ENCODE assay signal across 8 cellular contexts in genomic region chr17:4788807-4789700, GRCh38. TPM values are rescaled to one million over a fixed set of nuclear protein-coding genes. Genes with fewer than 3 reads are reported as not detected.
A peak's percentile ranks its signal among the peaks of the same experiment; 100 is the strongest.
DNase-seq lines count a peak whose midpoint lies in the region; FAIRE-seq and TF ChIP-seq lines count a peak whose summit lies in the region.

TSS of gene GLTPD2 (plus strand) at chr17:4788964. CDS start at chr17:4789012, 48 bp downstream.

- no peak within 1 kb of the TSS for H4K5ac ChIP-seq in H1 (ENCODE audit: insufficient read length, low read depth, low read length)

- no peak for TF ChIP-seq EP300 in H1 (IDR thresholded peaks at IDR 0.05; ENCODE audit: borderline replicate concordance in 1 of 2, low read depth in 2 of 2, low read length in 2 of 2)
- no peak for TF ChIP-seq EP300 in neural cell (conservative IDR thresholded peaks at IDR 0.05; ENCODE audit: poor library complexity, severe bottlenecking)

- no peak within 1 kb of the TSS for H3K56ac ChIP-seq in H1 (replicated peaks; ENCODE audit: insufficient read length, low read depth, low read length)

- peaks cover 3 to 30% (median 17%) of the 10 kb centered on the region in 4 experiments for H3K27me3 ChIP-seq in H1 (replicated peaks in 1 of 4; ENCODE audit: control insufficient read depth in 3 of 4, extremely low read depth in 1 of 4, insufficient read depth in 3 of 4, low read length in 3 of 4)
- no peaks in the 10 kb centered on the region for H3K27me3 ChIP-seq in neural cell (ENCODE audit: insufficient read depth, low read depth, low read length)

- H3K9me2 ChIP-seq in neural cell (ENCODE audit: insufficient read depth, low read length), result no peaks in the 10 kb centered on the region

- H3K4ac ChIP-seq in H1 (replicated peaks; ENCODE audit: insufficient read length, low read depth, low read length), result peak within 1 kb of the TSS; percentile 85

- no peak within 1 kb of the TSS for H3K23ac ChIP-seq in H1 (ENCODE audit: insufficient read length)

- H4K20me1 ChIP-seq in H1 (replicated peaks in 1 of 2; ENCODE audit: control insufficient read depth in 1 of 2, insufficient read depth in 2 of 2, low read length in 2 of 2) (peaks cover 0 to 2% of the 10 kb centered on the region in 2 experiments), neural cell (ENCODE audit: insufficient read depth) (no peaks in the 10 kb centered on the region)

- peaks cover 17% of the 10 kb centered on the region for H3K23me2 ChIP-seq in H1 (ENCODE audit: low read depth, low read length)

- no peak for TF ChIP-seq POLR2A in H1 (IDR thresholded peaks at IDR 0.05; ENCODE audit: control extremely low read depth in 1 of 2, low read depth in 2 of 2, low read length in 2 of 2)

- H4K8ac ChIP-seq in H1 (ENCODE audit: extremely low read depth, insufficient read depth, low read length), result peak within 1 kb of the TSS; percentile 89

- 7% methylated on average over 53 of the region's 62 CpGs; no CpG with 5 or more reads in 1 of the 2 experiments for WGBS in H1 (ENCODE audit: extremely low coverage in 1 of 2, insufficient coverage in 1 of 2, insufficient read length in 1 of 2, insufficient replicate concordance in 2 of 2, low coverage in 1 of 2, low lambda C conversion rate in 2 of 2, missing lambda C conversion rate in 1 of 2), 2 experiments

- POLR2A ChIA-PET in H1 (lab: Charles Lee; ENCODE audit: partially characterized antibody), result interaction anchor here (0.8 to 3.1 kb wide), 13 partner anchors 14 to 151 kb away, joined by 3 to 15 read pairs (median 4); partner anchors contain the start of genes PLD2, RNF167 and SLC25A11

- H3K9ac ChIP-seq in H1 (replicated peaks in 1 of 4; ENCODE audit: extremely low read depth in 1 of 4, low read depth in 3 of 4, low read length in 3 of 4) (peak within 1 kb of the TSS in 3 of 4 experiments; percentile 25 to 60 (median 36); a peak in 5 of 7 replicates), neural cell (ENCODE audit: low read length) (peak within 1 kb of the TSS; percentile 88)

- no peaks in the 10 kb centered on the region for H3K79me1 ChIP-seq in H1 (ENCODE audit: low read depth, low read length)

- H3K9me3 ChIP-seq in H1 (ENCODE audit: insufficient read depth in 2 of 2, low read depth in 1 of 2, low read length in 1 of 2) (no peaks in the 10 kb centered on the region), neural cell (ENCODE audit: low read length) (no peaks in the 10 kb centered on the region)

- H3K27ac ChIP-seq in H1 (ENCODE audit: low read depth, low read length), result no peak within 1 kb of the TSS
- H3K27ac ChIP-seq in neural cell (ENCODE audit: low read length), result peak within 1 kb of the TSS; percentile 88

- H2BK12ac ChIP-seq in H1 (ENCODE audit: low read depth, low read length), result 0 out of 2 replicates have a peak within 1 kb of the TSS, but pooled peaks have one; percentile 9

- no peak within 1 kb of the TSS for H3K14ac ChIP-seq in H1 (ENCODE audit: insufficient read length)

- no peak within 1 kb of the TSS for H2BK5ac ChIP-seq in H1 (ENCODE audit: low read depth, low read length)

- H3K79me2 ChIP-seq in H1 (ENCODE audit: control insufficient read depth in 1 of 2, insufficient read depth in 2 of 2, low read length in 2 of 2), result no peaks in the 10 kb centered on the region
- no peaks in the 10 kb centered on the region for H3K79me2 ChIP-seq in neural cell (replicated peaks; ENCODE audit: insufficient read depth, low read length)

- no peak within 1 kb of the TSS for H2BK20ac ChIP-seq in H1 (ENCODE audit: low read length)

- no peak for TF ChIP-seq CTCF in H1 (IDR thresholded peaks at IDR 0.05; ENCODE audit: control extremely low read depth in 1 of 3, insufficient read depth in 1 of 3, low read depth in 1 of 3, low read length in 3 of 3)
- TF ChIP-seq CTCF in neural cell (IDR thresholded peaks at IDR 0.05; ENCODE audit: poor library complexity, severe bottlenecking), result no peak

- FAIRE-seq in H1 (lab: Jason Lieb, UNC), result no peak

- no peak within 1 kb of the TSS; the same call in 1 of the 2 replicates for H2BK15ac ChIP-seq in H1 (ENCODE audit: low read length)

- peaks cover 9% of the 10 kb centered on the region for H3F3A ChIP-seq in neural cell (ENCODE audit: insufficient read depth, low read length, poor library complexity, severe bottlenecking)

- H2AFZ ChIP-seq in H1 (ENCODE audit: low read length) (peak within 1 kb of the TSS; percentile 23; the same call in 1 of the 2 replicates), neural cell (ENCODE audit: low read depth, low read length) (peak within 1 kb of the TSS; percentile 11)

- CTCF ChIA-PET in H1 (lab: Charles Lee; ENCODE audit: partially characterized antibody), result interaction anchor here (0.8 to 4.8 kb wide), 26 partner anchors 10 to 226 kb away, joined by 3 to 27 read pairs (median 4); partner anchors contain the start of genes PLD2 and TM4SF5

- DNase-seq in DMS79 treated with DMSO at 0.1 percent for 48 hours (lab: John Stamatoyannopoulos, UW) (peak; percentile 19), DMS79 (lab: John Stamatoyannopoulos, UW) (no peak), NCI-H69 (lab: John Stamatoyannopoulos, UW) (peak; percentile 45), H1 (ENCODE audit: low read depth in 1 of 2, low spot score in 2 of 2) (peak in 1 of 2 experiments; percentile 64), germinal center (ENCODE audit: low spot score) (no peak), pons (ENCODE audit: low spot score) (no peak)
- DNase-seq in activated CD4-positive, CD25-positive, alpha-beta regulatory T cell treated with anti-CD3 and anti-CD28 coated beads, Interleukin-2, amount 50 U/mL, for 72 hours, result no peak

- H3K36me3 ChIP-seq in H1 (ENCODE audit: control insufficient read depth in 2 of 4, insufficient read depth in 4 of 4, low read length in 3 of 4) (no peaks in the 10 kb centered on the region), neural cell (ENCODE audit: insufficient read depth, low read length) (no peaks in the 10 kb centered on the region)

- peaks cover 0 to 15% (median 8%) of the 10 kb centered on the region in 4 experiments; a peak in 5 of 7 replicates for H3K4me1 ChIP-seq in H1 (replicated peaks in 1 of 4; ENCODE audit: control insufficient read depth in 3 of 4, insufficient read depth in 4 of 4, low read length in 3 of 4)

- H2AK5ac ChIP-seq in H1 (ENCODE audit: low read depth, low read length), result no peak within 1 kb of the TSS

- H4K91ac ChIP-seq in H1 (replicated peaks; ENCODE audit: insufficient read length, low read length), result peak within 1 kb of the TSS; percentile 61

- H2BK120ac ChIP-seq in H1 (replicated peaks; ENCODE audit: low read depth, low read length), result no peak within 1 kb of the TSS

- H3K4me2 ChIP-seq in H1 (ENCODE audit: insufficient read depth in 1 of 2, low read depth in 2 of 2, low read length in 2 of 2) (peak within 1 kb of the TSS; percentile 70 to 98), neural cell (ENCODE audit: low read length) (peak within 1 kb of the TSS; percentile 78)

- peak within 1 kb of the TSS; percentile 46 to 74 (median 66) for H3K4me3 ChIP-seq in H1 (ENCODE audit: extremely low read depth in 1 of 4, insufficient read depth in 2 of 4, low read depth in 3 of 4, low read length in 4 of 4)
- peak within 1 kb of the TSS; percentile 79 for H3K4me3 ChIP-seq in neural cell (ENCODE audit: low read length)

- TF ChIP-seq RAD21 in H1 (IDR thresholded peaks at IDR 0.05 in 1 of 2, conservative IDR thresholded peaks at IDR 0.05 in 1 of 2; ENCODE audit: low read depth in 2 of 2, low read length in 2 of 2) (no peak), neural cell (conservative IDR thresholded peaks at IDR 0.05) (no peak)

- H3K18ac ChIP-seq in H1 (ENCODE audit: extremely low read depth, low read length), result peak within 1 kb of the TSS; percentile 78

TF ChIP-seq in H1, 55 proteins besides CTCF, POLR2A, EP300 and RAD21 (continues in another document):
- TF ChIP-seq EZH2 (IDR thresholded peaks at IDR 0.05; ENCODE audit: low read depth, low read length, severe bottlenecking) (peak; percentile 74), HDAC2 (IDR thresholded peaks at IDR 0.05; ENCODE audit: borderline replicate concordance in 1 of 2, low read depth in 2 of 2, low read length in 2 of 2) (0 out of 4 replicates have a peak, but pooled peaks of 1 of the 2 experiments have one; percentile 5), BRCA1 (IDR thresholded peaks at IDR 0.05; ENCODE audit: low read depth, low read length) (no peak), BACH1 (IDR thresholded peaks at IDR 0.05; ENCODE audit: low read length) (no peak), SRF (IDR thresholded peaks at IDR 0.05; ENCODE audit: low read depth, low read length) (no peak), CTBP2 (IDR thresholded peaks at IDR 0.05; ENCODE audit: borderline replicate concordance, insufficient read depth, insufficient read length, low read length) (no peak), TAF1 (IDR thresholded peaks at IDR 0.05; ENCODE audit: low read depth, low read length) (no peak), POLR2AphosphoS5 (IDR thresholded peaks at IDR 0.05; ENCODE audit: low read depth, low read length) (no peak), JUND (IDR thresholded peaks at IDR 0.05; ENCODE audit: low read length) (no peak)

TF ChIP-seq in neural cell, 6 proteins besides CTCF, POLR2A, EP300 and RAD21:
- TF ChIP-seq TAF1 (IDR thresholded peaks at IDR 0.05; ENCODE audit: low read depth), result no peak
- TF ChIP-seq POLR2AphosphoS5 (IDR thresholded peaks at IDR 0.05), result peak; percentile 19

RNA-seq across cellular contexts. Expression of gene GLTPD2, which starts in this region (rescaled TPM):
- total RNA-seq in H1 (2021; fragmentation: NEBNext Ultra II Directional; extraction: Animal tissue kit (Norgen Biotek cat#: 25700)), result not detected in 2 replicates
- polyA plus RNA-seq in H1 (2011; rRNA removed) (0.06 TPM in 1 of 2 replicates, not detected in the other), neural cell (2.6 TPM in 1 of 2 replicates, not detected in the other)
- polyA plus RNA-seq in H1 (2011; cell fraction: cytosol; rRNA removed), result 0.10 TPM
- polyA plus RNA-seq in H1 (2011; cell fraction: nucleus; rRNA removed), result 0.11 TPM
- 0.33 to 0.43 TPM (median 0.37 TPM) in 3 of 4 replicates, not detected in the other for polyA plus RNA-seq in H1 (2012, experiment 1 of 2)
- polyA plus RNA-seq in H1 (2012, experiment 2 of 2), result not detected
- polyA plus RNA-seq in H1 (2013, experiment 1 of 2), result 0.04 TPM
- polyA plus RNA-seq in H1 (2013, experiment 2 of 2), result 0.04 TPM
- polyA minus RNA-seq in H1 (2011; rRNA and poly(A)+ RNA removed), result not detected in 2 replicates
- polyA minus RNA-seq in H1 (2011; cell fraction: cytosol; rRNA and poly(A)+ RNA removed), result not detected
- not detected for polyA minus RNA-seq in H1 (2011; cell fraction: nucleus; rRNA and poly(A)+ RNA removed)
- not detected in 2 replicates for polyA minus RNA-seq in neural cell

Comparison
In these comparisons a context has a peak if more than half of its experiments do, and no peak if none do; other contexts are left out.
1. DNase-seq: peak in DMS79 treated with DMSO at 0.1 percent for 48 hours (single experiment) and NCI-H69 (single experiment); none in DMS79 (single experiment), germinal center (single experiment), activated CD4-positive, CD25-positive, alpha-beta regulatory T cell treated with anti-CD3 and anti-CD28 coated beads, Interleukin-2, amount 50 U/mL, for 72 hours (single experiment) and pons (single experiment).